Comparison of ENCODE assay signal across 12 cellular contexts in the genomic region with DNA sequence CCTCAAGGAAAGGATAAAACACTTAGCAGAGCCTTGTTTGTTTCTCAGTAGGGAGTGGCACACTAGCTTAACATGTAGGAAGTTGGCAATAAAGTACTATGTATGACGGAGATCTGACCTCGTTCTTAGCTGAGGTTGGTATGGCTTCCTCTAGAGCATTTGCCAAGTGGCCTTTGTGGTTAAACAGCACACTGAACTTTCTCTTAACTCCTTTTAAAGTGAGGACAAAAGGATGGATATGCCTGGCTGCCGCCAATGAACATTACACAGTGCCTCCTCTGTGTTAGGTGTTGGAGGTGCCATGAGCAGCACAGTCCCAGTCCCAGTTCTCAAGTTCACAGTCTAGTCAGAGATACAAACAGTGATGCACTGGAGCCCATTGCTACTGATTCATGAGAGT. TPM values are rescaled to one million over a fixed set of nuclear protein-coding genes. Genes with fewer than 3 reads are reported as not detected.
DNase-seq lines count a peak whose midpoint lies in the region; ATAC-seq lines count a peak whose summit lies in the region.
"Had no signal": no experiment of that assay in that cellular context is flagged by ENCODE, and none has a peak within 500 bp of the region (broad histone marks: within the 10 kb centered on the region; RNA-seq: fewer than 3 reads in every experiment).

No MANE protein-coding gene starts in this region.

- POLR2A ChIA-PET in activated CD4-positive, alpha-beta T cell treated with anti-CD3 and anti-CD28 coated beads for 36 hours (lab: Charles Lee) = interaction anchor here (0.6 kb wide), 1 partner anchor 73 kb away, joined by 3 read pairs; no protein-coding TSS in a partner anchor

- peak; percentile 38 for DNase-seq in activated CD4-positive, alpha-beta T cell treated with anti-CD3 and anti-CD28 coated beads for 36 hours
- no peak for DNase-seq in activated CD4-positive, alpha-beta T cell treated with anti-CD3 and anti-CD28 coated beads, Interleukin-2, amount 50 U/mL, for 48 hours
- DNase-seq in RPMI7951 (ENCODE audit: low read depth) = peak; percentile 3
- peak; percentile 45 for DNase-seq in astrocyte of the hippocampus (ENCODE audit: low read depth, low spot score)
- no peak for DNase-seq in sciatic nerve (ENCODE audit: low spot score)
- no peak for DNase-seq in GOT3 (lab: John Stamatoyannopoulos, UW)
- no peak for DNase-seq in NCI-H526 (lab: John Stamatoyannopoulos, UW)
- DNase-seq: NCI-H2171 treated with DMSO at 0.1 percent for 48 hours; stimulated activated CD4-positive, alpha-beta T cell treated with anti-CD3 and anti-CD28 coated beads, Interleukin-4, amount 100 ng/mL, for 24 hours had no signal

- peak; percentile 45 for ATAC-seq in activated CD4-positive, alpha-beta T cell treated with anti-CD3 and anti-CD28 coated beads for 36 hours
- ATAC-seq in sciatic nerve (peak; percentile 22), HG03439 (IDR thresholded peaks at IDR 0.05; ENCODE audit: unreplicated experiment) (no peak)

- H3K27ac Mint-ChIP-seq in activated CD4-positive, alpha-beta T cell treated with anti-CD3 and anti-CD28 coated beads for 36 hours = peak overlapping the region; percentile 89

- CTCF ChIA-PET in activated CD4-positive, alpha-beta T cell treated with anti-CD3 and anti-CD28 coated beads for 36 hours (lab: Charles Lee) = interaction anchor here (1.0 to 1.1 kb wide), 2 partner anchors 9 to 67 kb away, joined by 3 to 4 read pairs; no protein-coding TSS in a partner anchor

- intact Hi-C loops in activated CD4-positive, alpha-beta T cell treated with anti-CD3 and anti-CD28 coated beads for 36 hours (cut with DNase I, micrococcal nuclease) = loop anchor here (5.0 to 10.0 kb wide), 4 partner anchors 66 to 288 kb away; no protein-coding TSS in a partner anchor
- intact Hi-C loops in sciatic nerve (cut with DNase I) = no loop called here

- no peaks in the 10 kb centered on the region for H3K9me3 Mint-ChIP-seq in activated CD4-positive, alpha-beta T cell treated with anti-CD3 and anti-CD28 coated beads for 36 hours (ENCODE audit: low read depth)

- H3K36me3 Mint-ChIP-seq in activated CD4-positive, alpha-beta T cell treated with anti-CD3 and anti-CD28 coated beads for 36 hours (ENCODE audit: low read depth) = no peaks in the 10 kb centered on the region

- H3K4me3 Mint-ChIP-seq in activated CD4-positive, alpha-beta T cell treated with anti-CD3 and anti-CD28 coated beads for 36 hours = peak overlapping the region; percentile 33

- no peaks in the 10 kb centered on the region for H3K27me3 Mint-ChIP-seq in activated CD4-positive, alpha-beta T cell treated with anti-CD3 and anti-CD28 coated beads for 36 hours

- H3K4me1 Mint-ChIP-seq in activated CD4-positive, alpha-beta T cell treated with anti-CD3 and anti-CD28 coated beads for 36 hours = peaks cover 66% of the 10 kb centered on the region

RNA-seq across cellular contexts. Expression of a gene that starts 54.4 kb away (rescaled TPM):
- total RNA-seq in activated CD4-positive, alpha-beta T cell treated with anti-CD3 and anti-CD28 coated beads for 36 hours = not detected
- total RNA-seq in RPMI7951 (2014; rRNA removed; shearing (Covaris generic)) = not detected in 2 replicates
- not detected for total RNA-seq in sciatic nerve
- total RNA-seq: A673, tibial nerve had no signal

Comparison
In these comparisons a context has a peak if more than half of its experiments do, and no peak if none do; other contexts are left out.
1. DNase-seq: peak in activated CD4-positive, alpha-beta T cell treated with anti-CD3 and anti-CD28 coated beads for 36 hours (single experiment), RPMI7951 (single experiment) and astrocyte of the hippocampus (single experiment); none in activated CD4-positive, alpha-beta T cell treated with anti-CD3 and anti-CD28 coated beads, Interleukin-2, amount 50 U/mL, for 48 hours (0 of 2), sciatic nerve (single experiment), GOT3 (single experiment) and NCI-H526 (0 of 2).